Comparison of ENCODE assay signal across 8 cellular contexts in genomic region chr2:109760987-109761501, GRCh38. TPM values are rescaled to one million over a fixed set of nuclear protein-coding genes. Genes with fewer than 3 reads are reported as not detected.
DNase-seq lines count a peak whose midpoint lies in the region; ATAC-seq and TF ChIP-seq lines count a peak whose summit lies in the region.
"Not testable (repeated sequence)": the region's sequence is repeated elsewhere in the genome, so short reads cannot be mapped to it uniquely, and the experiment has no call there.

No MANE protein-coding gene starts in this region.

- not testable (repeated sequence) for H2AFZ ChIP-seq in H9 (ENCODE audit: low read length)

- H3K36me3 ChIP-seq in aorta (ENCODE audit: control insufficient read depth in 1 of 2, insufficient read depth in 2 of 2, low read length in 1 of 2) = not testable (repeated sequence)

- H3K9ac ChIP-seq in H9 (ENCODE audit: extremely low read depth, insufficient read length, low read length) = not testable (repeated sequence)

- H3K27me3 Mint-ChIP-seq in H9 (ENCODE audit: low read depth); T-cell; activated naive CD8-positive, alpha-beta T cell treated with anti-CD3 and anti-CD28 coated beads, Interleukin-2, amount 50 U/mL, for 24 hours; nephron progenitor cell (ENCODE audit: low read depth, poor library complexity): not testable (repeated sequence)

- not testable (repeated sequence) for H3K4me2 ChIP-seq in H9 (ENCODE audit: insufficient read depth, insufficient read length, low read length)

- POLR2A ChIA-PET in T-cell (lab: Charles Lee) = not testable (repeated sequence)

- not testable (repeated sequence) for H4K5ac ChIP-seq in H9 (ENCODE audit: insufficient read length, low read depth, low read length)

- not testable (repeated sequence) for H3K14ac ChIP-seq in H9 (ENCODE audit: insufficient read depth, low read length)

- not testable (repeated sequence) for H3K56ac ChIP-seq in H9 (ENCODE audit: insufficient read length, low read depth, low read length)

- not testable (repeated sequence) for H3K9me3 ChIP-seq in H9 (ENCODE audit: control insufficient read depth, low read depth, low read length); aorta (ENCODE audit: control insufficient read depth, low read length)

- H2AK5ac ChIP-seq in H9 (ENCODE audit: insufficient read length, low read length) = not testable (repeated sequence)

- H3T11ph ChIP-seq in H9 (ENCODE audit: low read length) = not testable (repeated sequence)

- H3K36me3 Mint-ChIP-seq in H9 (ENCODE audit: insufficient read depth in 1 of 3, low read depth in 3 of 3); T-cell; activated naive CD8-positive, alpha-beta T cell treated with anti-CD3 and anti-CD28 coated beads, Interleukin-2, amount 50 U/mL, for 24 hours (ENCODE audit: low read depth); nephron progenitor cell (ENCODE audit: low read depth); stimulated activated effector memory CD8-positive, alpha-beta T cell treated with anti-CD3 and anti-CD28 coated beads, Interleukin-12 subunit alpha, Interleukin-12 subunit beta, amount 100 ng/mL, for 72 hours: not testable (repeated sequence)

- not testable (repeated sequence) for H3K79me2 ChIP-seq in H9 (ENCODE audit: insufficient read depth, low read length)

- not testable (repeated sequence) for DNase-seq in H9; T-cell; activated naive CD8-positive, alpha-beta T cell treated with anti-CD3 and anti-CD28 coated beads, Interleukin-2, amount 50 U/mL, for 24 hours; foreskin keratinocyte; left lobe of liver (ENCODE audit: low spot score); nephron progenitor cell; stimulated activated effector memory CD8-positive, alpha-beta T cell treated with anti-CD3 and anti-CD28 coated beads, Interleukin-12 subunit alpha, Interleukin-12 subunit beta, amount 100 ng/mL, for 72 hours (ENCODE audit: low spot score in 2 of 2)
- peak in 1 of 2 donors; percentile 26 for DNase-seq in aorta

- WGBS in H9 (ENCODE audit: extremely low coverage, insufficient read length, low lambda C conversion rate) = no CpG with 5 or more reads among the region's 31 CpGs
- WGBS in aorta, 2 donors = 3% methylated on average over 12 of the region's 31 CpGs; no CpG with 5 or more reads in 1 of the 2 donors

- not testable (repeated sequence) for H4K8ac ChIP-seq in H9 (replicated peaks; ENCODE audit: insufficient read length, low read depth, low read length)

- H3K4me1 ChIP-seq in H9 (ENCODE audit: insufficient read depth, low read length); foreskin keratinocyte; aorta (ENCODE audit: control insufficient read depth in 1 of 2, insufficient read depth in 2 of 2, low read length in 2 of 2): not testable (repeated sequence)

- not testable (repeated sequence) for H3K23me2 ChIP-seq in H9 (ENCODE audit: insufficient read length, low read depth, low read length, poor library complexity, severe bottlenecking)

- not testable (repeated sequence) for H3K9me3 Mint-ChIP-seq in H9; T-cell; activated naive CD8-positive, alpha-beta T cell treated with anti-CD3 and anti-CD28 coated beads, Interleukin-2, amount 50 U/mL, for 24 hours; nephron progenitor cell; stimulated activated effector memory CD8-positive, alpha-beta T cell treated with anti-CD3 and anti-CD28 coated beads, Interleukin-12 subunit alpha, Interleukin-12 subunit beta, amount 100 ng/mL, for 72 hours

- H3K4me1 Mint-ChIP-seq in H9; T-cell; activated naive CD8-positive, alpha-beta T cell treated with anti-CD3 and anti-CD28 coated beads, Interleukin-2, amount 50 U/mL, for 24 hours; nephron progenitor cell; stimulated activated effector memory CD8-positive, alpha-beta T cell treated with anti-CD3 and anti-CD28 coated beads, Interleukin-12 subunit alpha, Interleukin-12 subunit beta, amount 100 ng/mL, for 72 hours: not testable (repeated sequence)

- H3K4me3 Mint-ChIP-seq in H9 (peak overlapping the region; percentile 43 to 67; a peak in 3 of 5 replicates), T-cell (peak overlapping the region in 2 of 3 donors; percentile 6 to 42), nephron progenitor cell (peak overlapping the region; percentile 70)
- H3K4me3 Mint-ChIP-seq in activated naive CD8-positive, alpha-beta T cell treated with anti-CD3 and anti-CD28 coated beads, Interleukin-2, amount 50 U/mL, for 24 hours; stimulated activated effector memory CD8-positive, alpha-beta T cell treated with anti-CD3 and anti-CD28 coated beads, Interleukin-12 subunit alpha, Interleukin-12 subunit beta, amount 100 ng/mL, for 72 hours: not testable (repeated sequence)

- H4K20me1 ChIP-seq in H9 (ENCODE audit: control insufficient read depth, insufficient read depth, insufficient read length) = not testable (repeated sequence)

- not testable (repeated sequence) for H3K27ac ChIP-seq in H9 (ENCODE audit: insufficient read length, low read depth, low read length); foreskin keratinocyte; aorta (ENCODE audit: low read depth in 1 of 2, low read length in 2 of 2)

- CTCF ChIA-PET in T-cell (lab: Charles Lee) = not testable (repeated sequence)

- not testable (repeated sequence) for H3K79me1 ChIP-seq in H9 (ENCODE audit: insufficient read depth, low read depth, low read length, poor library complexity, severe bottlenecking)

- not testable (repeated sequence) for H2BK120ac ChIP-seq in H9 (ENCODE audit: low read depth, low read length, poor library complexity, severe bottlenecking)

- H3K27me3 ChIP-seq in H9 (ENCODE audit: insufficient read depth, low read length); foreskin keratinocyte; aorta (ENCODE audit: control insufficient read depth in 1 of 2, insufficient read depth in 2 of 2, low read length in 1 of 2): not testable (repeated sequence)

- not testable (repeated sequence) for H3K4me3 ChIP-seq in aorta (ENCODE audit: low read length in 2 of 2)

- not testable (repeated sequence) for H3K27ac Mint-ChIP-seq in H9; T-cell; activated naive CD8-positive, alpha-beta T cell treated with anti-CD3 and anti-CD28 coated beads, Interleukin-2, amount 50 U/mL, for 24 hours; nephron progenitor cell; stimulated activated effector memory CD8-positive, alpha-beta T cell treated with anti-CD3 and anti-CD28 coated beads, Interleukin-12 subunit alpha, Interleukin-12 subunit beta, amount 100 ng/mL, for 72 hours

- not testable (repeated sequence) for H3K4ac ChIP-seq in H9 (ENCODE audit: low read depth, low read length)

- not testable (repeated sequence) for H2BK20ac ChIP-seq in H9 (ENCODE audit: low read depth, low read length, poor library complexity, severe bottlenecking)

- TF ChIP-seq CTCF in H9 (conservative IDR thresholded peaks at IDR 0.05); foreskin keratinocyte (conservative IDR thresholded peaks at IDR 0.05); nephron progenitor cell (IDR thresholded peaks at IDR 0.05): not testable (repeated sequence)

- peak; percentile 47 to 69 (median 56) for ATAC-seq in T-cell (replicated peaks in 1 of 4)
- peak; percentile 34 for ATAC-seq in activated naive CD8-positive, alpha-beta T cell treated with anti-CD3 and anti-CD28 coated beads, Interleukin-2, amount 50 U/mL, for 24 hours
- ATAC-seq in foreskin keratinocyte = peak; percentile 45
- ATAC-seq in left lobe of liver = peak; percentile 27
- ATAC-seq in stimulated activated effector memory CD8-positive, alpha-beta T cell treated with anti-CD3 and anti-CD28 coated beads, Interleukin-12 subunit alpha, Interleukin-12 subunit beta, amount 100 ng/mL, for 72 hours = peak; percentile 46
- ATAC-seq in aorta (ENCODE audit: low FRiP score) = peak; percentile 61

- intact Hi-C loops in aorta (cut with DNase I) = not testable (repeated sequence)

- not testable (repeated sequence) for H4K91ac ChIP-seq in H9 (ENCODE audit: insufficient read length, low read depth, low read length)

- not testable (repeated sequence) for H2BK5ac ChIP-seq in H9 (ENCODE audit: insufficient read length, low read length)

- not testable (repeated sequence) for H2BK12ac ChIP-seq in H9 (ENCODE audit: insufficient read length, low read depth, low read length)

- H3K18ac ChIP-seq in H9 (ENCODE audit: insufficient read length, low read depth, low read length) = not testable (repeated sequence)

- not testable (repeated sequence) for H2BK15ac ChIP-seq in H9 (ENCODE audit: low read depth, low read length)

- H3K23ac ChIP-seq in H9 (ENCODE audit: insufficient read length, low read depth, low read length) = not testable (repeated sequence)

RNA-seq across cellular contexts. Expression of gene RGPD5, which starts 33.1 kb away (rescaled TPM):
- total RNA-seq in H9 (2021) = 48.3 and 50.0 TPM in 2 replicates
- total RNA-seq in T-cell = 100 to 1,000 TPM in 2 of 5 donors, 10 to 100 TPM in 3; 58.4 to 187 (median 92.5) TPM
- total RNA-seq in foreskin keratinocyte = 7.4 and 13.9 TPM in 2 replicates
- 0.02 and 0.54 TPM in 2 replicates for polyA plus RNA-seq in foreskin keratinocyte
- 28.7 TPM for total RNA-seq in left lobe of liver
- total RNA-seq in aorta = 100 to 1,000 TPM; 118 to 187 TPM
- 10 to 100 TPM in 1 of 2 donors, 1 to 10 TPM in 1; 3.5 to 24.9 TPM for polyA plus RNA-seq in aorta
